In genomic region chr12:93978553-93978952, GRCh38 we compare ENCODE assay signal across 16 cellular contexts.
DNase-seq lines count a peak whose midpoint lies in the region; ATAC-seq, FAIRE-seq and TF ChIP-seq lines count a peak whose summit lies in the region.
"Had no signal": no experiment of that assay in that cellular context is flagged by ENCODE, and none has a peak within 500 bp of the region (broad histone marks: within the 10 kb centered on the region; RNA-seq: fewer than 3 reads in every experiment).

No MANE protein-coding gene starts in this region.

- H3K4me3 ChIP-seq in DND-41 (ENCODE audit: low read depth in 1 of 2, low read length in 2 of 2) (no peak overlapping the region), adipocyte (ENCODE audit: low read length) (no peak overlapping the region), fibroblast of villous mesenchyme (ENCODE audit: low read depth, low read length) (no peak overlapping the region), kidney (ENCODE audit: low read length in 2 of 2) (no peak overlapping the region)
- H3K4me3 ChIP-seq: PC-9 had no signal

- ATAC-seq in DND-41 (ENCODE audit: insufficient read depth, low read depth) (no peak), omental fat pad (ENCODE audit: low FRiP score) (peak; percentile 90), GM18907 (IDR thresholded peaks at IDR 0.05; ENCODE audit: unreplicated experiment) (no peak)
- no peak for ATAC-seq in activated T-cell treated with anti-CD3 and anti-CD28 coated beads, Interleukin-2, amount 50 U/mL, for 4 hours
- ATAC-seq: activated CD8-positive, alpha-beta T cell treated with anti-CD3 and anti-CD28 coated beads for 36 hours; stimulated activated naive CD8-positive, alpha-beta T cell treated with anti-CD3 and anti-CD28 coated beads, Interleukin-15, Interleukin-2, amounts not matched to agents 100 U/mL and 50 U/mL, for 24 hours had no signal

- H3K4me1 Mint-ChIP-seq in activated T-cell treated with anti-CD3 and anti-CD28 coated beads, Interleukin-2, amount 50 U/mL, for 4 hours (ENCODE audit: low read depth), result peaks cover 16% of the 10 kb centered on the region

- H3K27me3 Mint-ChIP-seq in activated T-cell treated with anti-CD3 and anti-CD28 coated beads, Interleukin-2, amount 50 U/mL, for 4 hours (ENCODE audit: low read depth), result no peaks in the 10 kb centered on the region

- H3K36me3 Mint-ChIP-seq in activated T-cell treated with anti-CD3 and anti-CD28 coated beads, Interleukin-2, amount 50 U/mL, for 4 hours (ENCODE audit: insufficient read depth), result no peaks in the 10 kb centered on the region

- H3K36me3 ChIP-seq in DND-41 (ENCODE audit: insufficient read depth, low read length) (no peaks in the 10 kb centered on the region), adipocyte (ENCODE audit: control insufficient read depth, insufficient read depth, low read length, severe bottlenecking) (no peaks in the 10 kb centered on the region), kidney (ENCODE audit: control insufficient read depth in 1 of 2, insufficient read depth in 2 of 2, low read length in 2 of 2) (no peaks in the 10 kb centered on the region)
- H3K36me3 ChIP-seq: BE2C had no signal

- H3K4me1 ChIP-seq in DND-41 (ENCODE audit: insufficient read depth, low read length) (peaks cover 57% of the 10 kb centered on the region), adipocyte (ENCODE audit: control insufficient read depth, insufficient read depth, low read length) (peaks cover 28% of the 10 kb centered on the region), kidney (ENCODE audit: control insufficient read depth in 1 of 2, insufficient read depth in 1 of 2, low read depth in 1 of 2, low read length in 2 of 2) (no peaks in the 10 kb centered on the region)
- H3K4me1 ChIP-seq: BE2C had no signal

- TF ChIP-seq CTCF in DND-41 (IDR thresholded peaks at IDR 0.05; ENCODE audit: borderline replicate concordance, extremely low read depth, low read length, poor library complexity, severe bottlenecking), result no peak
- TF ChIP-seq CTCF in fibroblast of villous mesenchyme (IDR thresholded peaks at IDR 0.05; ENCODE audit: insufficient read depth, low read depth, low read length), result no peak
- no peak for TF ChIP-seq CTCF in omental fat pad (IDR thresholded peaks at IDR 0.05)
- TF ChIP-seq CTCF in kidney (IDR thresholded peaks at IDR 0.05; ENCODE audit: borderline replicate concordance, extremely low read depth, insufficient read depth), result no peak

- no peak overlapping the region for H3K9ac ChIP-seq in DND-41 (ENCODE audit: low read depth, low read length)
- peak overlapping the region; percentile 60 for H3K9ac ChIP-seq in adipocyte (ENCODE audit: low read length)
- H3K9ac ChIP-seq in kidney (ENCODE audit: low read length in 2 of 2), result no peak overlapping the region

- H3K9me3 ChIP-seq in DND-41 (ENCODE audit: insufficient read depth, low read length, severe bottlenecking) (no peaks in the 10 kb centered on the region), adipocyte (ENCODE audit: control insufficient read depth, low read length) (no peaks in the 10 kb centered on the region), kidney (ENCODE audit: control insufficient read depth in 1 of 2, low read length in 2 of 2) (no peaks in the 10 kb centered on the region)
- H3K9me3 ChIP-seq: BE2C had no signal

- no peak overlapping the region for H3K4me3 Mint-ChIP-seq in activated T-cell treated with anti-CD3 and anti-CD28 coated beads, Interleukin-2, amount 50 U/mL, for 4 hours
- H3K4me3 Mint-ChIP-seq: activated CD8-positive, alpha-beta T cell treated with anti-CD3 and anti-CD28 coated beads for 36 hours had no signal

- no peak for FAIRE-seq in kidney (lab: Jason Lieb, UNC)

- H3K4me2 ChIP-seq in DND-41 (ENCODE audit: insufficient read depth, low read length), result no peak overlapping the region
- H3K4me2 ChIP-seq: PC-9 had no signal

- H3K9me3 Mint-ChIP-seq in activated T-cell treated with anti-CD3 and anti-CD28 coated beads, Interleukin-2, amount 50 U/mL, for 4 hours, result no peaks in the 10 kb centered on the region
- H3K9me3 Mint-ChIP-seq: activated CD8-positive, alpha-beta T cell treated with anti-CD3 and anti-CD28 coated beads for 36 hours; T-helper 2 cell treated with Interferon-gamma antibody and Interleukin-4, amounts not matched to agents 5 μg/mL and 100 μg/mL, for 36 hours had no signal

- DNase-seq in DND-41 (no peak), adipocyte (ENCODE audit: low read depth) (peak; percentile 89), fibroblast of villous mesenchyme (ENCODE audit: low read depth) (peak; percentile 87), omental fat pad (ENCODE audit: low spot score) (no peak), kidney (no peak), KG1 (lab: John Stamatoyannopoulos, UW) (no peak)
- no peak for DNase-seq in activated T-cell treated with anti-CD3 and anti-CD28 coated beads, Interleukin-2, amount 50 U/mL, for 4 hours
- DNase-seq: activated effector memory CD4-positive, alpha-beta T cell treated with Interleukin-2 at 50 U/mL for 16 hours; BE2C; caudate nucleus; GOT3; PC-9; stimulated activated naive CD8-positive, alpha-beta T cell treated with anti-CD3 and anti-CD28 coated beads, Interleukin-15, Interleukin-2, amounts not matched to agents 100 U/mL and 50 U/mL, for 24 hours had no signal

- no peak overlapping the region for H2AFZ ChIP-seq in DND-41 (ENCODE audit: low read depth, low read length)
- H2AFZ ChIP-seq: PC-9 had no signal

- no peaks in the 10 kb centered on the region for H3K79me2 ChIP-seq in DND-41 (ENCODE audit: insufficient read depth, low read length)

- H3K27me3 ChIP-seq in DND-41 (ENCODE audit: insufficient read depth, low read length, poor library complexity) (no peaks in the 10 kb centered on the region), adipocyte (replicated peaks; ENCODE audit: control insufficient read depth, insufficient read depth, low read length) (no peaks in the 10 kb centered on the region)
- H3K27me3 ChIP-seq: BE2C had no signal

- intact Hi-C loops in kidney (cut with DNase I), result loop anchor here (10.0 kb wide), 1 partner anchor 414 kb away; no protein-coding TSS in a partner anchor

- H3K27ac ChIP-seq in DND-41 (ENCODE audit: low read length) (0 out of 2 replicates have a peak overlapping the region, but pooled peaks have one; percentile 23), kidney (ENCODE audit: low read depth in 2 of 2, low read length in 2 of 2) (no peak overlapping the region)
- H3K27ac ChIP-seq: PC-9 had no signal

- H4K20me1 ChIP-seq in DND-41 (ENCODE audit: insufficient read depth, low read length), result no peaks in the 10 kb centered on the region

Comparison
In these comparisons a context has a peak if more than half of its experiments do, and no peak if none do; other contexts are left out.
1. DNase-seq: peak in adipocyte (single experiment) and fibroblast of villous mesenchyme (single experiment); none in DND-41 (single experiment), omental fat pad (single experiment), activated T-cell treated with anti-CD3 and anti-CD28 coated beads, Interleukin-2, amount 50 U/mL, for 4 hours (single experiment), kidney (single experiment) and KG1 (single experiment).